19 cellular contexts compared by ENCODE assay signal in the genomic region with DNA sequence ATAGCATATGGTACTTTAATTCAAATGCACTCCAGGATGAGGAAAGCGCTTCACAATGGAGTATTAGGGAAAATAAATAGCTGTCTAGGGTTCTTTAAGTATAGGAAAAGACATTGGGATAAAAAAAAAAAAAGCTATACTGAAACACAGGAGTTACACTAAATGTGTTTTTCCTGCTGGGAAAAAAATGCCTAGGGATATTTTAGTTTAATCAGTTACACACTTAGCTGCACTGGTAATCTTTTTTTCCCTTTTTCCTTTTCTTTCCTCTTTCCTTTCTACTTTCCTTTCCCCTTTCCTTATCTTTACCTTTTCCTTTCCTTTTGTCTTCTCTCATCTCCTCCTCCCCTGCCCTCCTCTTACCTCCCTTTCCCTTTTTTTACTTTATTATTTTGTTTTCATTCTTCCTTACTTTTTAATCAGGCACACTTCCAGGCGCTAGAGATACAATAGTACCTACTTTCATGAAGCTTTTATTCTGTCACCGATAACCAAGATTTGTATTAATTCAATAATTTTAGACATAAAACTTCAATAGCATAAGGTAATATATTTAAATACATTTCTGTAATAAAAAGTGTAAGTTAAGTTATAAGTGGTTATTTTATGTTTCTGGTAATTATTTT.
DNase-seq lines count a peak whose midpoint lies in the region; TF ChIP-seq lines count a peak whose summit lies in the region.
"Had no signal": no experiment of that assay in that cellular context is flagged by ENCODE, and none has a peak within 500 bp of the region (broad histone marks: within the 10 kb centered on the region; RNA-seq: fewer than 3 reads in every experiment).

No MANE protein-coding gene starts in this region.

- H3K27me3 ChIP-seq in osteoblast (ENCODE audit: insufficient read depth, low read length) (no peaks in the 10 kb centered on the region), A673 (replicated peaks; ENCODE audit: insufficient read depth, low read depth, low read length, poor library complexity) (no peaks in the 10 kb centered on the region)
- H3K27me3 ChIP-seq: BLaER1 had no signal

- H4K20me1 ChIP-seq in osteoblast (ENCODE audit: insufficient read depth, low read length): no peaks in the 10 kb centered on the region
- H4K20me1 ChIP-seq: BLaER1 had no signal

- H3K9me3 ChIP-seq in HEK293 (ENCODE audit: control insufficient read depth, insufficient read depth, low read depth, low read length): no peaks in the 10 kb centered on the region
- H3K9me3 ChIP-seq in osteoblast (ENCODE audit: low read depth, low read length): peaks cover 2% of the 10 kb centered on the region
- no peaks in the 10 kb centered on the region for H3K9me3 ChIP-seq in A673 (ENCODE audit: low read depth, low read length, poor library complexity, severe bottlenecking)
- H3K9me3 ChIP-seq: A549, BLaER1 had no signal

- H3K27ac ChIP-seq in HEK293 (ENCODE audit: extremely low read depth, low read depth, low read length) (no peak overlapping the region), osteoblast (ENCODE audit: low read depth, low read length) (no peak overlapping the region), A673 (ENCODE audit: low read depth, low read length, poor library complexity, severe bottlenecking) (no peak overlapping the region)
- H3K27ac ChIP-seq: 22Rv1, A549, BLaER1, HL-60 had no signal

- intact Hi-C loops in A673 (cut with micrococcal nuclease; ENCODE audit: unreplicated experiment): no loop called here

- H3K4me2 ChIP-seq in osteoblast (ENCODE audit: insufficient read depth, low read length): no peak overlapping the region
- H3K4me2 ChIP-seq: A549, BLaER1, GM23338 had no signal

- no TSS peak for BruUV-seq in A673 (replicated peaks; lab: Mats Ljungman, UMichigan)

- H3K4me3 ChIP-seq in HEK293 (ENCODE audit: low read depth, low read length) (no peak overlapping the region), osteoblast (ENCODE audit: insufficient read depth, low read length) (no peak overlapping the region), A673 (ENCODE audit: low read depth, low read length, poor library complexity, severe bottlenecking) (no peak overlapping the region)
- H3K4me3 ChIP-seq: A549, BLaER1, GM23338 had no signal

- CTCF ChIA-PET in HEK293 (lab: Yijun Ruan, JAX): no interaction called here
- CTCF ChIA-PET in A673 (lab: Charles Lee): no interaction called here

- no peaks in the 10 kb centered on the region for H3K36me3 ChIP-seq in HEK293 (ENCODE audit: control insufficient read depth in 2 of 2, insufficient read depth in 1 of 2, low read length in 2 of 2)
- no peaks in the 10 kb centered on the region for H3K36me3 ChIP-seq in osteoblast (ENCODE audit: insufficient read depth, low read length)
- no peaks in the 10 kb centered on the region for H3K36me3 ChIP-seq in A673 (ENCODE audit: insufficient read depth, low read length, poor library complexity, severe bottlenecking)
- H3K36me3 ChIP-seq: BLaER1 had no signal

- no peak for TF ChIP-seq CTCF in HEK293 (tag by site-specific recombination; IDR thresholded peaks at IDR 0.05)
- TF ChIP-seq CTCF in osteoblast (IDR thresholded peaks at IDR 0.05; ENCODE audit: extremely low read depth, low read depth, low read length): no peak
- no peak for TF ChIP-seq CTCF in A673 (conservative IDR thresholded peaks at IDR 0.05; ENCODE audit: low read depth, low read length)

- H3K79me2 ChIP-seq in osteoblast (ENCODE audit: insufficient read depth, low read length): no peaks in the 10 kb centered on the region

- DNase-seq in NCI-H1694 treated with DMSO at 0.1 percent for 48 hours (lab: John Stamatoyannopoulos, UW) (peak; percentile 7), NCI-H1694 (lab: John Stamatoyannopoulos, UW) (no peak), NCI-H524 treated with DMSO at 0.1 percent for 48 hours (lab: John Stamatoyannopoulos, UW) (peak; percentile 88), osteoblast (ENCODE audit: insufficient read length, low spot score, missing footprints) (peak; percentile 27), A673 (ENCODE audit: low spot score) (no peak)
- DNase-seq in activated naive CD4-positive, alpha-beta T cell (lab: John Stamatoyannopoulos, UW): no peak
- DNase-seq: Calu3; CD8-positive, alpha-beta T cell; DMS79 treated with DMSO at 0.1 percent for 48 hours; GF-D8; HCEC 1CT; HFFc6; IMR-90 had no signal

- H3K4me1 ChIP-seq in HEK293 (ENCODE audit: control insufficient read depth, insufficient read depth, low read length) (no peaks in the 10 kb centered on the region), osteoblast (ENCODE audit: insufficient read depth, low read length) (no peaks in the 10 kb centered on the region), A673 (ENCODE audit: insufficient read depth, low read length, poor library complexity, severe bottlenecking) (no peaks in the 10 kb centered on the region)
- H3K4me1 ChIP-seq: A549, BLaER1 had no signal

- POLR2A ChIA-PET in HEK293 (lab: Yijun Ruan, JAX): no interaction called here
- POLR2A ChIA-PET in A673 (lab: Charles Lee; ENCODE audit: low non-redundant PET): no interaction called here

- no peak overlapping the region for H2AFZ ChIP-seq in osteoblast (ENCODE audit: low read length)
- H2AFZ ChIP-seq: GM23338 had no signal

TF ChIP-seq in HEK293, 187 proteins besides CTCF, POLR2A, EP300 and RAD21:
- TF ChIP-seq PRDM1 (tag by site-specific recombination; IDR thresholded peaks at IDR 0.05) (peak; percentile 75), SCRT1 (tag by site-specific recombination; IDR thresholded peaks at IDR 0.05; ENCODE audit: borderline replicate concordance) (no peak)

Comparison
In these comparisons a context has a peak if more than half of its experiments do, and no peak if none do; other contexts are left out.
1. DNase-seq: peak in NCI-H1694 treated with DMSO at 0.1 percent for 48 hours (single experiment), NCI-H524 treated with DMSO at 0.1 percent for 48 hours (single experiment) and osteoblast (single experiment); none in NCI-H1694 (single experiment), activated naive CD4-positive, alpha-beta T cell (0 of 4) and A673 (single experiment).